Comparison of ENCODE assay signal across 28 cellular contexts in the genomic region with DNA sequence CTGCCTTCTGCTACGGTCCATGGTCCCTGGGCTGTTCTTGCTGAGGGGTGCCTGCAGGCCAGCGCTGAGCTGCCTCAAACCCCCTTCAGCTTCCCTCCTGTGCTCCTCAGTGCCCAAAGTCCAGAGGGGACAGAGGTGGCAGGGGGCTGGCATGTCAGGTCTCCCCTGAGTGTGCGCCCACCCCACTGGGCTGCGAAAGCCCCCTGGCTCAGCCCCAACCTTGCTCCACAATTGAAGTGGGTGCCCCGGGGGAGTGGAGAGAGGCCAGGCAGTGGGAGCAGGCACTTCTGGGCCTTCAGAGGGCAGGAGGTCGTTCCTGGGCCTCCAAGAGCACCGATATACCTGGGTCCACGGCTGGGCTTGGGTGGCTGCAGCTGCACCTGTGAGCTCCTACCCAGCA.
"Had no signal": no experiment of that assay in that cellular context is flagged by ENCODE, and none has a peak within 500 bp of the region (broad histone marks: within the 10 kb centered on the region; RNA-seq: fewer than 3 reads in every experiment).

No MANE protein-coding gene starts in this region.

- H3K27me3 Mint-ChIP-seq: stimulated activated memory B cell treated with anti-CD40 and anti-IgM and Interleukin-4, amounts not matched to agents 10 μg/mL and 1 μg/mL and 100 μg/mL, for 72 hours; stimulated activated naive B cell treated with anti-CD40 and anti-IgM and Interleukin-4, amounts not matched to agents 10 μg/mL and 1 μg/mL and 100 μg/mL, for 72 hours; stimulated activated naive CD8-positive, alpha-beta T cell treated with anti-CD3 and anti-CD28 coated beads, Interleukin-15, amount 100 ng/mL, for 72 hours; stimulated activated naive CD8-positive, alpha-beta T cell treated with anti-CD3 and anti-CD28 coated beads, Interleukin-15, Interleukin-2, amounts not matched to agents 100 ng/mL and 50 ng/mL, for 24 hours; type B pancreatic cell had no signal

- H3K27me3 ChIP-seq: stomach, suprapubic skin, testis, thyroid gland, tibial artery, tibial nerve, transverse colon, uterus, vagina had no signal

- H3K27ac ChIP-seq: stomach, suprapubic skin, testis, thoracic aorta, thyroid gland, tibial artery, tibial nerve, transverse colon, uterus, vagina had no signal

- FAIRE-seq: urothelium cell line had no signal

- ATAC-seq: stimulated activated memory B cell treated with anti-CD40 and anti-IgM and Interleukin-4, amounts not matched to agents 10 μg/mL and 1 μg/mL and 100 μg/mL, for 72 hours; stimulated activated naive B cell treated with anti-CD40 and anti-IgM and Interleukin-4, amounts not matched to agents 10 μg/mL and 1 μg/mL and 100 μg/mL, for 72 hours; stimulated activated naive CD8-positive, alpha-beta T cell treated with anti-CD3 and anti-CD28 coated beads, Interleukin-15, amount 100 ng/mL, for 72 hours; stimulated activated naive CD8-positive, alpha-beta T cell treated with anti-CD3 and anti-CD28 coated beads, Interleukin-15, Interleukin-2, amounts not matched to agents 100 U/mL and 50 U/mL, for 24 hours had no signal

- H3K4me3 ChIP-seq: stomach, suprapubic skin, testis, thoracic aorta, thyroid gland, tibial artery, tibial nerve, transverse colon, uterus, vagina had no signal

- H3K4me1 Mint-ChIP-seq: stimulated activated effector memory CD8-positive, alpha-beta T cell treated with anti-CD3 and anti-CD28 coated beads, Interleukin-12 subunit alpha, Interleukin-12 subunit beta, amount 100 ng/mL, for 72 hours; stimulated activated memory B cell treated with anti-CD40 and anti-IgM and Interleukin-4, amounts not matched to agents 10 μg/mL and 1 μg/mL and 100 μg/mL, for 72 hours; stimulated activated naive B cell treated with anti-CD40 and anti-IgM and Interleukin-4, amounts not matched to agents 10 μg/mL and 1 μg/mL and 100 μg/mL, for 72 hours; stimulated activated naive CD8-positive, alpha-beta T cell treated with anti-CD3 and anti-CD28 coated beads, Interleukin-15, amount 100 ng/mL, for 72 hours had no signal

- H3K27ac Mint-ChIP-seq: stimulated activated effector memory CD8-positive, alpha-beta T cell treated with anti-CD3 and anti-CD28 coated beads, Interleukin-12 subunit alpha, Interleukin-12 subunit beta, amount 100 ng/mL, for 72 hours; stimulated activated memory B cell treated with anti-CD40 and anti-IgM and Interleukin-4, amounts not matched to agents 10 μg/mL and 1 μg/mL and 100 μg/mL, for 72 hours; stimulated activated naive B cell treated with anti-CD40 and anti-IgM and Interleukin-4, amounts not matched to agents 10 μg/mL and 1 μg/mL and 100 μg/mL, for 72 hours; stimulated activated naive CD8-positive, alpha-beta T cell treated with anti-CD3 and anti-CD28 coated beads, Interleukin-15, amount 100 ng/mL, for 72 hours; stimulated activated naive CD8-positive, alpha-beta T cell treated with anti-CD3 and anti-CD28 coated beads, Interleukin-15, Interleukin-2, amounts not matched to agents 100 ng/mL and 50 ng/mL, for 24 hours; type B pancreatic cell had no signal

- DNase-seq: stimulated activated CD4-positive, alpha-beta T cell treated with anti-CD3 and anti-CD28 coated beads, Interleukin-2, amount 100 ng/mL, for 24 hours; stimulated activated CD4-positive, alpha-beta T cell treated with anti-CD3 and anti-CD28 coated beads, Interleukin-2, amount 100 ng/mL, for 48 hours; stimulated activated CD4-positive, alpha-beta T cell treated with anti-CD3 and anti-CD28 coated beads, Interleukin-4, amount 100 ng/mL, for 1 hour; stimulated activated CD4-positive, alpha-beta T cell treated with anti-CD3 and anti-CD28 coated beads, Interleukin-4, amount 100 ng/mL, for 24 hours; stimulated activated CD4-positive, alpha-beta T cell treated with anti-CD3 and anti-CD28 coated beads, Interleukin-4, amount 100 ng/mL, for 4 hours; stimulated activated CD8-positive, alpha-beta memory T cell treated with anti-CD3 and anti-CD28 coated beads, Interleukin-4, amount 100 ng/mL, for 48 hours; stimulated activated naive B cell treated with anti-CD40 and anti-IgM and Interleukin-4, amounts not matched to agents 10 μg/mL and 1 μg/mL and 100 μg/mL, for 72 hours; stimulated activated naive CD4-positive, alpha-beta T cell; stimulated activated naive CD4-positive, alpha-beta T cell treated with Interleukin-2 at 50 U/mL for 16 hours; stimulated activated naive CD8-positive, alpha-beta T cell treated with anti-CD3 and anti-CD28 coated beads, Interleukin-15, amount 100 ng/mL, for 72 hours; stimulated activated naive CD8-positive, alpha-beta T cell treated with anti-CD3 and anti-CD28 coated beads, Interleukin-15, Interleukin-2, amounts not matched to agents 100 U/mL and 50 U/mL, for 24 hours; stomach; substantia nigra; testis; thyroid gland; tibial artery; transverse colon; trophoblast cell; uterus had no signal

- H3K36me3 Mint-ChIP-seq: stimulated activated effector memory CD8-positive, alpha-beta T cell treated with anti-CD3 and anti-CD28 coated beads, Interleukin-12 subunit alpha, Interleukin-12 subunit beta, amount 100 ng/mL, for 72 hours; stimulated activated memory B cell treated with anti-CD40 and anti-IgM and Interleukin-4, amounts not matched to agents 10 μg/mL and 1 μg/mL and 100 μg/mL, for 72 hours; stimulated activated naive B cell treated with anti-CD40 and anti-IgM and Interleukin-4, amounts not matched to agents 10 μg/mL and 1 μg/mL and 100 μg/mL, for 72 hours; type B pancreatic cell had no signal

- H3K4me3 Mint-ChIP-seq: stimulated activated effector memory CD8-positive, alpha-beta T cell treated with anti-CD3 and anti-CD28 coated beads, Interleukin-12 subunit alpha, Interleukin-12 subunit beta, amount 100 ng/mL, for 72 hours; stimulated activated memory B cell treated with anti-CD40 and anti-IgM and Interleukin-4, amounts not matched to agents 10 μg/mL and 1 μg/mL and 100 μg/mL, for 72 hours; stimulated activated naive B cell treated with anti-CD40 and anti-IgM and Interleukin-4, amounts not matched to agents 10 μg/mL and 1 μg/mL and 100 μg/mL, for 72 hours; stimulated activated naive CD8-positive, alpha-beta T cell treated with anti-CD3 and anti-CD28 coated beads, Interleukin-15, amount 100 ng/mL, for 72 hours; stimulated activated naive CD8-positive, alpha-beta T cell treated with anti-CD3 and anti-CD28 coated beads, Interleukin-15, Interleukin-2, amounts not matched to agents 100 ng/mL and 50 ng/mL, for 24 hours; type B pancreatic cell had no signal

- H3K9me3 ChIP-seq: suprapubic skin, testis, thoracic aorta, thyroid gland, transverse colon, uterus, vagina had no signal

- H3K36me3 ChIP-seq: stomach, suprapubic skin, thoracic aorta, thyroid gland, tibial artery, tibial nerve, transverse colon, uterus, vagina had no signal

- H3K4me1 ChIP-seq: stomach, suprapubic skin, testis, thyroid gland, tibial artery, tibial nerve, transverse colon, uterus, vagina had no signal
